ENCODE assay signal across 27 cellular contexts in genomic region chr20:61185181-61185580, GRCh38.
DNase-seq lines count a peak whose midpoint lies in the region; ATAC-seq, FAIRE-seq and TF ChIP-seq lines count a peak whose summit lies in the region.
"Had no signal": no experiment of that assay in that cellular context is flagged by ENCODE, and none has a peak within 500 bp of the region (broad histone marks: within the 10 kb centered on the region; RNA-seq: fewer than 3 reads in every experiment).

No MANE protein-coding gene starts in this region.

- H3K23ac ChIP-seq in mesenchymal stem cell (ENCODE audit: low read length in 2 of 2), result no peak overlapping the region

- H4K91ac ChIP-seq in mesenchymal stem cell (ENCODE audit: low read length), result peak overlapping the region; percentile 77

- TF ChIP-seq RAD21 in A549 (conservative IDR thresholded peaks at IDR 0.05 in 1 of 2, IDR thresholded peaks at IDR 0.05 in 1 of 2), result no peak

- peak overlapping the region; percentile 96 for H2AK5ac ChIP-seq in mesenchymal stem cell (ENCODE audit: low read length, severe bottlenecking)

- peak overlapping the region; percentile 75 to 85 for H2BK12ac ChIP-seq in mesenchymal stem cell (ENCODE audit: low read length in 2 of 2)

- H3K4me1 ChIP-seq in A549 (peaks cover 33% of the 10 kb centered on the region), mesenchymal stem cell (ENCODE audit: control insufficient read depth, insufficient read depth, low read depth, low read length) (peaks cover 12% of the 10 kb centered on the region)
- H3K4me1 ChIP-seq: esophagus squamous epithelium, gastrocnemius medialis, Peyer's patch, prostate gland, thyroid gland had no signal

- peak overlapping the region in 1 of 2 experiments; percentile 77 for H3K18ac ChIP-seq in mesenchymal stem cell (ENCODE audit: low read depth in 1 of 2, low read length in 2 of 2)

- no peak overlapping the region for H3K14ac ChIP-seq in mesenchymal stem cell (ENCODE audit: low read length in 2 of 2)

- POLR2A ChIA-PET in A549 (lab: Yijun Ruan, JAX), result interaction anchor here (1.9 kb wide), 1 partner anchor 67 kb away, joined by 20 read pairs; no protein-coding TSS in a partner anchor

- H3K4me2 ChIP-seq in A549, result peak overlapping the region; percentile 81; the same call in 2 of the 3 replicates
- H3K4me2 ChIP-seq in mesenchymal stem cell (ENCODE audit: low read length, poor library complexity, severe bottlenecking), result no peak overlapping the region

- no peak for TF ChIP-seq POLR2A in A549 (IDR thresholded peaks at IDR 0.05; ENCODE audit: low read length)

- peak overlapping the region; percentile 60 to 71 for H3K4ac ChIP-seq in mesenchymal stem cell (ENCODE audit: low read depth in 1 of 2, low read length in 2 of 2)

- no peaks in the 10 kb centered on the region for H3K36me3 ChIP-seq in mesenchymal stem cell (ENCODE audit: control insufficient read depth in 1 of 2, insufficient read depth in 2 of 2, low read depth in 1 of 2, low read length in 2 of 2)
- H3K36me3 ChIP-seq: esophagus squamous epithelium, gastrocnemius medialis, Peyer's patch, prostate gland, thyroid gland had no signal

- H3K4me3 ChIP-seq in A549, result no peak overlapping the region
- H3K4me3 ChIP-seq in mesenchymal stem cell (ENCODE audit: insufficient read depth in 1 of 2, low read depth in 1 of 2, low read length in 2 of 2), result no peak overlapping the region
- H3K4me3 ChIP-seq: esophagus squamous epithelium, gastrocnemius medialis, Peyer's patch, prostate gland, thyroid gland had no signal

- no peak overlapping the region for H2BK5ac ChIP-seq in mesenchymal stem cell (ENCODE audit: low read depth, low read length, poor library complexity, severe bottlenecking)

- H2BK15ac ChIP-seq in mesenchymal stem cell (ENCODE audit: low read depth, poor library complexity, severe bottlenecking), result no peak overlapping the region

- TF ChIP-seq CTCF in A549 (IDR thresholded peaks at IDR 0.05), result no peak

- no peak overlapping the region for H2AFZ ChIP-seq in mesenchymal stem cell (ENCODE audit: low read depth, low read length)

- H3K27me3 ChIP-seq in mesenchymal stem cell (ENCODE audit: control insufficient read depth in 1 of 2, insufficient read depth in 1 of 2, low read length in 2 of 2), result no peaks in the 10 kb centered on the region
- H3K27me3 ChIP-seq: Peyer's patch, thyroid gland had no signal

- H2BK120ac ChIP-seq in mesenchymal stem cell (ENCODE audit: low read depth, low read length), result peak overlapping the region; percentile 39

- H3K9ac ChIP-seq in mesenchymal stem cell (ENCODE audit: low read length), result no peak overlapping the region

- 77% methylated on average over 7 of the region's 7 CpGs for WGBS in A549 (ENCODE audit: missing lambda C conversion rate)
- WGBS in mesenchymal stem cell, result 90% methylated on average over 4 of the region's 7 CpGs

- CTCF ChIA-PET in A549 (lab: Yijun Ruan, JAX), result interaction anchor here (0.9 to 3.8 kb wide), 9 partner anchors 24 to 78 kb away, joined by 3 to 17 read pairs (median 6); partner anchors contain the start of gene CDH4

- TF ChIP-seq EP300 in A549 (IDR thresholded peaks at IDR 0.05), result no peak

- no peaks in the 10 kb centered on the region for H3K9me3 ChIP-seq in A549
- H3K9me3 ChIP-seq in mesenchymal stem cell (ENCODE audit: control insufficient read depth, low read length), result no peaks in the 10 kb centered on the region
- H3K9me3 ChIP-seq: esophagus squamous epithelium, gastrocnemius medialis, Peyer's patch, prostate gland, thyroid gland had no signal

- no peak for DNase-seq in A549 (ENCODE audit: low read depth in 1 of 2, low spot score in 1 of 2)
- peak; percentile 19 for DNase-seq in HS-27A (ENCODE audit: low read depth)
- DNase-seq in astrocyte of the hippocampus (ENCODE audit: low read depth, low spot score), result peak; percentile 14
- DNase-seq in mesenchymal stem cell, result no peak
- no peak for DNase-seq in GF-D8 (lab: John Stamatoyannopoulos, UW)
- DNase-seq in amniotic stem cell (lab: John Stamatoyannopoulos, UW), result no peak
- no peak for DNase-seq in DMS53 treated with DMSO at 0.1 percent for 48 hours (lab: John Stamatoyannopoulos, UW; ENCODE audit: unreplicated experiment)
- DNase-seq: activated CD4-positive, alpha-beta T cell treated with anti-CD3 and anti-CD28 coated beads, Interleukin-2, amount 50 U/mL, for 48 hours; activated CD8-positive, alpha-beta memory T cell treated with anti-CD3 and anti-CD28 coated beads, Interleukin-2, amount 50 U/mL, for 48 hours; activated naive CD4-positive, alpha-beta T cell treated with anti-CD3 and anti-CD28 coated beads, Interleukin-2, amount 50 U/mL, for 16 hours; caudate nucleus; CD8-positive, alpha-beta memory T cell; DMS153; esophagus squamous epithelium; gastrocnemius medialis; H9; left colon; NCI-H2171; NCI-H524 treated with DMSO at 0.1 percent for 48 hours; Peyer's patch; T-helper 1 cell; thyroid gland had no signal

- ATAC-seq in A549 (no peak), GM19463 (IDR thresholded peaks at IDR 0.05; ENCODE audit: unreplicated experiment) (no peak)
- ATAC-seq: activated T-helper 17 cell treated with anti-CD3 and anti-CD28 coated beads, Interleukin-2, amount 50 U/mL, for 72 hours; gastrocnemius medialis; left colon had no signal

- peak overlapping the region; percentile 81 for H4K8ac ChIP-seq in mesenchymal stem cell (ENCODE audit: low read length)

- no peaks in the 10 kb centered on the region for H3K79me1 ChIP-seq in mesenchymal stem cell (replicated peaks; ENCODE audit: low read length, poor library complexity, severe bottlenecking)

- no peak for FAIRE-seq in A549 (lab: Jason Lieb, UNC)
- FAIRE-seq: A204.1, GM19239 had no signal

- H3K27ac ChIP-seq in A549 (peak overlapping the region; percentile 81 to 87), mesenchymal stem cell (ENCODE audit: low read length, poor library complexity, severe bottlenecking) (peak overlapping the region; percentile 97)
- H3K27ac ChIP-seq: esophagus squamous epithelium, gastrocnemius medialis, prostate gland, thyroid gland had no signal

TF ChIP-seq in A549, 52 proteins besides CTCF, POLR2A, EP300 and RAD21:
- no peak for TF ChIP-seq HES2 (IDR thresholded peaks at IDR 0.05)
- no peak for TF ChIP-seq MAZ (IDR thresholded peaks at IDR 0.05; ENCODE audit: borderline replicate concordance, low read depth, low read length)
- no peak for TF ChIP-seq JUNB (IDR thresholded peaks at IDR 0.05)
- no peak for TF ChIP-seq CHD4 (IDR thresholded peaks at IDR 0.05; ENCODE audit: borderline replicate concordance)
- TF ChIP-seq, protein P1, sequence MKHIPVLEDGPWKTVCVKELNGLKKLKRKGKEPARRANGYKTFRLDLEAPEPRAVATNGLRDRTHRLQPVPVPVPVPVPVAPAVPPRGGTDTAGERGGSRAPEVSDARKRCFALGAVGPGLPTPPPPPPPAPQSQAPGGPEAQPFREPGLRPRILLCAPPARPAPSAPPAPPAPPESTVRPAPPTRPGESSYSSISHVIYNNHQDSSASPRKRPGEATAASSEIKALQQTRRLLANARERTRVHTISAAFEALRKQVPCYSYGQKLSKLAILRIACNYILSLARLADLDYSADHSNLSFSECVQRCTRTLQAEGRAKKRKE (CRISPR knock-in tag; IDR thresholded peaks at IDR 0.05; ENCODE audit: low read depth), result no peak
- no peak for TF ChIP-seq CEBPB (IDR thresholded peaks at IDR 0.05)
- no peak for TF ChIP-seq PBX3 (IDR thresholded peaks at IDR 0.05)
- TF ChIP-seq E2F6 (IDR thresholded peaks at IDR 0.05; ENCODE audit: borderline replicate concordance, low read depth), result no peak
- no peak for TF ChIP-seq MAX (IDR thresholded peaks at IDR 0.05)
- TF ChIP-seq TFCP2L1 (CRISPR knock-in tag; IDR thresholded peaks at IDR 0.05), result no peak

Comparison
In these comparisons a context has a peak if more than half of its experiments do, and no peak if none do; other contexts are left out.
1. DNase-seq: peak in HS-27A (single experiment) and astrocyte of the hippocampus (single experiment); none in A549 (0 of 2), mesenchymal stem cell (single experiment), GF-D8 (single experiment), amniotic stem cell (single experiment) and DMS53 treated with DMSO at 0.1 percent for 48 hours (single experiment).